Comparison of ENCODE assay signal across 20 cellular contexts in the genomic region with DNA sequence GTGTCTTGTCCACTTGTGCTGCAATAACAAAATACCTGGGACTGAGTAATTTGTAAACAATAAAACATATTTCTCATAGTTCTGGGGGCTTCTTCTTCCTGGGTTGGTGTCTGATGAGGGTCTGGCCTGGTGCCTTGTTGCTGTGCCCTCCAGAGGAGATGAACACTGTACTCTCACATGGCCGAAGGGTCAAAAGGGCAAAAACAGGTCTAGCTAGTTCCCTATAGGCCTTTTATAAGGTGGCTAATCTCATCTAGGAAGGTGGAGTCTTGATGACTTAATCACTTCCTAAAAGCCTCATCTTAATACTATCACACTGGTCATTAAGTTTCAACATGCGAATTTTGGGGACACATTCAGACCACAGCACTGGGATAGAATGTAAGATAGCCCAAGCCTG.
A peak's percentile ranks its signal among the peaks of the same experiment; 100 is the strongest.
DNase-seq lines count a peak whose midpoint lies in the region; ATAC-seq, FAIRE-seq and TF ChIP-seq lines count a peak whose summit lies in the region.
"Had no signal": no experiment of that assay in that cellular context is flagged by ENCODE, and none has a peak within 500 bp of the region (broad histone marks: within the 10 kb centered on the region; RNA-seq: fewer than 3 reads in every experiment).

No MANE protein-coding gene starts in this region.

- H3K9me3 Mint-ChIP-seq in Calu3 (ENCODE audit: low read depth, unreplicated experiment), result peaks cover 6% of the 10 kb centered on the region
- H3K9me3 Mint-ChIP-seq in activated naive CD4-positive, alpha-beta T cell treated with anti-CD3 and anti-CD28 coated beads, Interleukin-2, amount 50 U/mL, for 72 hours, result peaks cover 7 to 23% of the 10 kb centered on the region in 2 donors

- no peak overlapping the region for H3K27ac Mint-ChIP-seq in Calu3 (ENCODE audit: unreplicated experiment)
- no peak overlapping the region for H3K27ac Mint-ChIP-seq in activated naive CD4-positive, alpha-beta T cell treated with anti-CD3 and anti-CD28 coated beads, Interleukin-2, amount 50 U/mL, for 72 hours
- H3K27ac Mint-ChIP-seq: T-helper 17 cell had no signal

- H3K4me1 ChIP-seq in Karpas-422 (ENCODE audit: low read length), result peaks cover 33% of the 10 kb centered on the region
- H3K4me1 ChIP-seq in small intestine (ENCODE audit: control insufficient read depth in 2 of 2, insufficient read depth in 1 of 2, low read depth in 1 of 2, low read length in 1 of 2), result no peaks in the 10 kb centered on the region
- H3K4me1 ChIP-seq: BLaER1 treated with 17β-estradiol and CSF1 and Interleukin-3, amounts not matched to agents 10 nM and 100 nM had no signal

- TF ChIP-seq POLR2A in H54 (IDR thresholded peaks at IDR 0.05; ENCODE audit: low read depth, low read length), result no peak

- H3K4me3 Mint-ChIP-seq in Calu3 (ENCODE audit: low read depth, unreplicated experiment), result no peak overlapping the region
- H3K4me3 Mint-ChIP-seq: CD8-positive, alpha-beta memory T cell; T-helper 17 cell had no signal

- H3K4me3 ChIP-seq in Karpas-422 (ENCODE audit: low read length) (no peak overlapping the region), small intestine (ENCODE audit: low read depth in 1 of 2, low read length in 2 of 2) (no peak overlapping the region), coronary artery (no peak overlapping the region)
- H3K4me3 ChIP-seq: BLaER1 treated with 17β-estradiol and CSF1 and Interleukin-3, amounts not matched to agents 10 nM and 100 nM; GM23248; SJSA1 had no signal

- H3K36me3 ChIP-seq in Karpas-422 (ENCODE audit: insufficient read depth, low read length) (no peaks in the 10 kb centered on the region; the same call in 1 of the 2 replicates), small intestine (ENCODE audit: control insufficient read depth in 2 of 2, insufficient read depth in 2 of 2, low read length in 2 of 2) (no peaks in the 10 kb centered on the region)
- H3K36me3 ChIP-seq: BLaER1 treated with 17β-estradiol and CSF1 and Interleukin-3, amounts not matched to agents 10 nM and 100 nM had no signal

- peaks cover 24% of the 10 kb centered on the region for H3K27me3 Mint-ChIP-seq in Calu3 (ENCODE audit: unreplicated experiment)

- H3K27me3 ChIP-seq in Karpas-422 (ENCODE audit: low read length) (no peaks in the 10 kb centered on the region), small intestine (ENCODE audit: control insufficient read depth in 2 of 2, insufficient read depth in 2 of 2, low read length in 2 of 2) (no peaks in the 10 kb centered on the region)
- H3K27me3 ChIP-seq: SJSA1 had no signal

- peaks cover 14% of the 10 kb centered on the region for H3K4me1 Mint-ChIP-seq in Calu3 (ENCODE audit: low read depth, unreplicated experiment)
- H3K4me1 Mint-ChIP-seq: T-helper 17 cell had no signal

- DNase-seq in Calu3 (peak; percentile 57), Karpas-422 (no peak), RWPE1 (ENCODE audit: low spot score) (peak; percentile 27), small intestine (peak; percentile 56), SIG-M5 treated with dmso at 0.1 percent for 504 hours (lab: John Stamatoyannopoulos, UW; ENCODE audit: unreplicated experiment) (no peak), H54 (ENCODE audit: insufficient read length, low spot score) (no peak), coronary artery (ENCODE audit: low spot score) (no peak)
- no peak for DNase-seq in activated naive CD4-positive, alpha-beta T cell treated with anti-CD3 and anti-CD28 coated beads, Interleukin-2, amount 50 U/mL, for 72 hours (ENCODE audit: low spot score in 2 of 2)
- DNase-seq: CD8-positive, alpha-beta memory T cell; GF-D8; GM23248; NCI-H1048; NCI-H1436; NCI-H1930; NCI-H446; NK-92 treated with Interleukin-12 subunit alpha and Interleukin-12 subunit beta, amount 100 ng/mL, for 24 hours; T-helper 17 cell had no signal

- no peak for FAIRE-seq in small intestine (lab: Jason Lieb, UNC)
- FAIRE-seq in H54 (lab: Jason Lieb, UNC), result no peak

- H3K9ac ChIP-seq in Karpas-422 (ENCODE audit: low read length), result no peak overlapping the region
- H3K9ac ChIP-seq: BLaER1 treated with 17β-estradiol and CSF1 and Interleukin-3, amounts not matched to agents 10 nM and 100 nM; GM23248; KMS-11 had no signal

- peaks cover 8% of the 10 kb centered on the region for H3K9me3 ChIP-seq in Karpas-422 (ENCODE audit: low read length)
- no peaks in the 10 kb centered on the region for H3K9me3 ChIP-seq in small intestine (ENCODE audit: control insufficient read depth, low read depth)

- H3K27ac ChIP-seq in Karpas-422 (ENCODE audit: low read length) (no peak overlapping the region), RWPE1 (no peak overlapping the region), small intestine (ENCODE audit: low read depth in 1 of 2, low read length in 1 of 2) (no peak overlapping the region), coronary artery (no peak overlapping the region)
- H3K27ac ChIP-seq: BLaER1 treated with 17β-estradiol and CSF1 and Interleukin-3, amounts not matched to agents 10 nM and 100 nM; GM23248; KMS-11; SJSA1 had no signal

- no TSS peak for BruUV-seq in Calu3 (replicated peaks; lab: Mats Ljungman, UMichigan)

- H3K4me2 ChIP-seq in Karpas-422 (ENCODE audit: low read depth, low read length, poor library complexity, severe bottlenecking), result peak overlapping the region; percentile 17
- H3K4me2 ChIP-seq: BLaER1 treated with 17β-estradiol and CSF1 and Interleukin-3, amounts not matched to agents 10 nM and 100 nM; KMS-11 had no signal

- POLR2A ChIA-PET in RWPE1 (lab: Yijun Ruan, JAX; ENCODE audit: low non-redundant PET), result no interaction called here

- no peaks in the 10 kb centered on the region for H3K79me2 ChIP-seq in Karpas-422 (ENCODE audit: low read length)

- 13 to 29% (median 14%) methylated on average over 2 of the region's 2 CpGs for WGBS in small intestine, 3 donors

- ATAC-seq in activated naive CD4-positive, alpha-beta T cell treated with anti-CD3 and anti-CD28 coated beads, Interleukin-2, amount 50 U/mL, for 72 hours, result no peak
- ATAC-seq: T-helper 17 cell had no signal

- H2AFZ ChIP-seq in Karpas-422 (ENCODE audit: low read length), result no peak overlapping the region
- H2AFZ ChIP-seq: GM23248 had no signal

- no peak for TF ChIP-seq CTCF in Calu3 (IDR thresholded peaks at IDR 0.05; ENCODE audit: unreplicated experiment)
- TF ChIP-seq CTCF in RWPE1 (conservative IDR thresholded peaks at IDR 0.05; ENCODE audit: low read depth), result no peak
- TF ChIP-seq CTCF in coronary artery (IDR thresholded peaks at IDR 0.05), result no peak

- CTCF ChIA-PET in Calu3 (lab: Charles Lee), result no interaction called here
- CTCF ChIA-PET in RWPE1 (lab: Yijun Ruan, JAX), result no interaction called here

- H3K36me3 Mint-ChIP-seq in Calu3 (ENCODE audit: insufficient read depth, unreplicated experiment), result peaks cover 4% of the 10 kb centered on the region
- H3K36me3 Mint-ChIP-seq in activated naive CD4-positive, alpha-beta T cell treated with anti-CD3 and anti-CD28 coated beads, Interleukin-2, amount 50 U/mL, for 72 hours, result peaks cover 7 to 18% of the 10 kb centered on the region in 2 donors

- intact Hi-C loops in Calu3 (cut with micrococcal nuclease; ENCODE audit: unreplicated experiment), result no loop called here

- no peaks in the 10 kb centered on the region for H4K20me1 ChIP-seq in Karpas-422 (ENCODE audit: insufficient read depth, low read depth, low read length)

- H3K9me2 ChIP-seq in Karpas-422 (replicated peaks; ENCODE audit: insufficient read depth, low read length), result no peaks in the 10 kb centered on the region

Comparison
In these comparisons a context has a peak if more than half of its experiments do, and no peak if none do; other contexts are left out.
1. DNase-seq: peak in Calu3 (single experiment), RWPE1 (single experiment) and small intestine (single experiment); none in Karpas-422 (single experiment), activated naive CD4-positive, alpha-beta T cell treated with anti-CD3 and anti-CD28 coated beads, Interleukin-2, amount 50 U/mL, for 72 hours (0 of 2), SIG-M5 treated with dmso at 0.1 percent for 504 hours (single experiment), H54 (single experiment) and coronary artery (single experiment).